8 cellular contexts compared by ENCODE assay signal in the genomic region with DNA sequence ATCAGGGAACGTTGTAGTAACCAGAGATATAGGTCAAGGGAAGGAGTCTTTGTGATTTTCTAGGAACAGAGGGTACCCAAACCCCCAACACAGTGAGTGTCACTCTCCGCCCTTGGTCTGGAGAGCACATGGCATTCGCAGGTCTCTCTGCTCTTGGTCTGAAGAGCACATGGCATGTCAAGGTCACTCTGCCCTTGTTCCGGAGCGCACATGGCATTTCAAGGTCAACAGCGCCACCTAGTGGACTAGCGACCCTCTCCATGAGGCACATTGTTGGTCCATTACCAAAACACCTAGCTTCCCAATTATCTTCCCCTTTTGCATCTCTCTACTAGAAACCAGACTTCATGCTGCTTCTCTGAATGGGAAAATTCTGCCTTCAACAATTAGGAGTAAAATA.
DNase-seq lines count a peak whose midpoint lies in the region; ATAC-seq, FAIRE-seq and TF ChIP-seq lines count a peak whose summit lies in the region.

No MANE protein-coding gene starts in this region.

- H3K9ac ChIP-seq in MM.1S (ENCODE audit: low read length) (no peak overlapping the region), astrocyte (ENCODE audit: low read length) (no peak overlapping the region)

- no peaks in the 10 kb centered on the region for H3K36me3 ChIP-seq in MM.1S (replicated peaks; ENCODE audit: insufficient read depth, low read length)
- no peaks in the 10 kb centered on the region for H3K36me3 ChIP-seq in astrocyte (ENCODE audit: insufficient read depth, low read length)
- no peaks in the 10 kb centered on the region for H3K36me3 ChIP-seq in transverse colon

- H3K4me2 ChIP-seq in MM.1S (ENCODE audit: low read depth, low read length) (no peak overlapping the region), astrocyte (ENCODE audit: low read length) (no peak overlapping the region)

- no peaks in the 10 kb centered on the region for H3K36me3 Mint-ChIP-seq in activated CD8-positive, alpha-beta memory T cell treated with anti-CD3 and anti-CD28 coated beads, Interleukin-2, amount 10 ng/mL, durations not matched to agents 7 days and 5 days
- H3K36me3 Mint-ChIP-seq in astrocyte (ENCODE audit: low read depth, unreplicated experiment) (peaks cover 2% of the 10 kb centered on the region), progenitor cell of endocrine pancreas (ENCODE audit: insufficient read depth) (peaks cover 4% of the 10 kb centered on the region)
- H3K36me3 Mint-ChIP-seq in CD4-positive, alpha-beta T cell (ENCODE audit: low read depth), result no peaks in the 10 kb centered on the region

- no peak for TF ChIP-seq POLR2A in transverse colon (IDR thresholded peaks at IDR 0.05)

- peaks cover 10% of the 10 kb centered on the region for H3K9me3 Mint-ChIP-seq in activated CD8-positive, alpha-beta memory T cell treated with anti-CD3 and anti-CD28 coated beads, Interleukin-2, amount 10 ng/mL, durations not matched to agents 7 days and 5 days (ENCODE audit: low read depth)
- H3K9me3 Mint-ChIP-seq in astrocyte (ENCODE audit: unreplicated experiment) (peaks cover 15% of the 10 kb centered on the region), progenitor cell of endocrine pancreas (ENCODE audit: low read depth) (peaks cover 22% of the 10 kb centered on the region)
- H3K9me3 Mint-ChIP-seq in CD4-positive, alpha-beta T cell, result peaks cover 11% of the 10 kb centered on the region

- TF ChIP-seq CTCF in MM.1S (IDR thresholded peaks at IDR 0.05; ENCODE audit: low read length) (peak; percentile 62), astrocyte (IDR thresholded peaks at IDR 0.05; ENCODE audit: insufficient read depth, low read depth, low read length) (peak; percentile 50), progenitor cell of endocrine pancreas (IDR thresholded peaks at IDR 0.05; ENCODE audit: unreplicated experiment) (peak; percentile 56), transverse colon (IDR thresholded peaks at IDR 0.05) (peak in 2 of 5 experiments; percentile 7 to 11)
- no peak for TF ChIP-seq CTCF in CD4-positive, alpha-beta T cell (IDR thresholded peaks at IDR 0.05)

- H3K9me2 ChIP-seq in MM.1S (replicated peaks; ENCODE audit: insufficient read depth, low read length), result no peaks in the 10 kb centered on the region

- no peak overlapping the region for H3K4me3 Mint-ChIP-seq in activated CD8-positive, alpha-beta memory T cell treated with anti-CD3 and anti-CD28 coated beads, Interleukin-2, amount 10 ng/mL, durations not matched to agents 7 days and 5 days
- H3K4me3 Mint-ChIP-seq in astrocyte (ENCODE audit: unreplicated experiment), result no peak overlapping the region
- no peak overlapping the region for H3K4me3 Mint-ChIP-seq in progenitor cell of endocrine pancreas (ENCODE audit: low read depth)
- H3K4me3 Mint-ChIP-seq in CD4-positive, alpha-beta T cell, result no peak overlapping the region

- no peak for ATAC-seq in activated CD8-positive, alpha-beta memory T cell treated with anti-CD3 and anti-CD28 coated beads, Interleukin-2, amount 10 ng/mL, durations not matched to agents 7 days and 5 days
- ATAC-seq in CD4-positive, alpha-beta T cell (ENCODE audit: poor library complexity), result no peak
- no peak for ATAC-seq in HG03280 (IDR thresholded peaks at IDR 0.05; ENCODE audit: unreplicated experiment)

- peak; percentile 76 for DNase-seq in activated CD8-positive, alpha-beta memory T cell treated with anti-CD3 and anti-CD28 coated beads, Interleukin-2, amount 50 U/mL, for 48 hours
- no peak for DNase-seq in activated CD8-positive, alpha-beta memory T cell treated with anti-CD3 and anti-CD28 coated beads, Interleukin-2, amount 10 ng/mL, durations not matched to agents 7 days and 5 days
- peak; percentile 56 for DNase-seq in MM.1S
- DNase-seq in astrocyte (ENCODE audit: low read depth), result peak; percentile 9
- DNase-seq in progenitor cell of endocrine pancreas (ENCODE audit: low spot score, unreplicated experiment), result no peak
- no peak for DNase-seq in transverse colon
- DNase-seq in CD4-positive, alpha-beta T cell, result no peak

- no peaks in the 10 kb centered on the region for H3K27me3 ChIP-seq in MM.1S (replicated peaks; ENCODE audit: insufficient read depth, low read length)
- no peaks in the 10 kb centered on the region for H3K27me3 ChIP-seq in astrocyte (ENCODE audit: insufficient read depth, low read length)
- no peaks in the 10 kb centered on the region for H3K27me3 ChIP-seq in transverse colon
- H3K27me3 ChIP-seq in CD4-positive, alpha-beta T cell (ENCODE audit: control insufficient read depth, insufficient read depth, low read length), result no peaks in the 10 kb centered on the region

- H3K4me1 ChIP-seq in MM.1S (ENCODE audit: low read length) (peaks cover 3% of the 10 kb centered on the region; the same call in 1 of the 2 replicates), astrocyte (ENCODE audit: insufficient read depth, low read length) (no peaks in the 10 kb centered on the region), transverse colon (no peaks in the 10 kb centered on the region)

- H3K9me3 ChIP-seq in MM.1S (replicated peaks; ENCODE audit: insufficient read depth, low read length) (no peaks in the 10 kb centered on the region), astrocyte (ENCODE audit: insufficient read depth, low read depth, low read length) (no peaks in the 10 kb centered on the region), transverse colon (peaks cover 0 to 3% of the 10 kb centered on the region in 2 donors)
- no peaks in the 10 kb centered on the region for H3K9me3 ChIP-seq in CD4-positive, alpha-beta T cell (ENCODE audit: control insufficient read depth, low read length)

- POLR2A ChIA-PET in CD4-positive, alpha-beta T cell (lab: Charles Lee), result no interaction called here

- intact Hi-C loops in transverse colon (cut with DNase I; ENCODE audit: low total_unique reads), result no loop called here
- intact Hi-C loops in CD4-positive, alpha-beta T cell (cut with DNase I, micrococcal nuclease), result no loop called here

- H2AFZ ChIP-seq in MM.1S (ENCODE audit: low read length) (peak overlapping the region; percentile 42; the same call in 1 of the 2 replicates), astrocyte (ENCODE audit: low read depth, low read length) (no peak overlapping the region)

- in situ Hi-C loops in transverse colon (cut with MboI; ENCODE audit: low pct_ligation_motif_present in 1 of 4, low pct_unique_long_range_greater_than_20kb in 1 of 4, low sequenced_read_pairs in 3 of 4), result no loop called here

- H3K27me3 Mint-ChIP-seq in activated CD8-positive, alpha-beta memory T cell treated with anti-CD3 and anti-CD28 coated beads, Interleukin-2, amount 10 ng/mL, durations not matched to agents 7 days and 5 days, result no peaks in the 10 kb centered on the region
- H3K27me3 Mint-ChIP-seq in astrocyte (ENCODE audit: low read depth, unreplicated experiment) (no peaks in the 10 kb centered on the region), progenitor cell of endocrine pancreas (no peaks in the 10 kb centered on the region)
- H3K27me3 Mint-ChIP-seq in CD4-positive, alpha-beta T cell, result no peaks in the 10 kb centered on the region

- CTCF ChIA-PET in activated CD8-positive, alpha-beta memory T cell treated with anti-CD3 and anti-CD28 coated beads, Interleukin-2, amount 10 ng/mL, durations not matched to agents 7 days and 5 days (lab: Charles Lee), result no interaction called here
- CTCF ChIA-PET in CD4-positive, alpha-beta T cell (lab: Charles Lee), result no interaction called here

- H3K4me3 ChIP-seq in MM.1S (ENCODE audit: low read length) (no peak overlapping the region), astrocyte (ENCODE audit: insufficient read depth, low read depth, low read length) (no peak overlapping the region), transverse colon (no peak overlapping the region)

- TF ChIP-seq EP300 in transverse colon (IDR thresholded peaks at IDR 0.05; ENCODE audit: low read depth), result no peak

- H3K79me2 ChIP-seq in MM.1S (ENCODE audit: low read length), result no peaks in the 10 kb centered on the region
- no peaks in the 10 kb centered on the region for H3K79me2 ChIP-seq in astrocyte (ENCODE audit: insufficient read depth, low read length)

- FAIRE-seq in astrocyte (lab: Jason Lieb, UNC), result no peak

- WGBS in transverse colon (ENCODE audit: low coverage in 1 of 2), 2 donors, result 39% methylated on average over 7 of the region's 7 CpGs; no CpG with 5 or more reads in 1 of the 2 donors

- H3K4me1 Mint-ChIP-seq in activated CD8-positive, alpha-beta memory T cell treated with anti-CD3 and anti-CD28 coated beads, Interleukin-2, amount 10 ng/mL, durations not matched to agents 7 days and 5 days, result no peaks in the 10 kb centered on the region
- H3K4me1 Mint-ChIP-seq in astrocyte (ENCODE audit: low read depth, unreplicated experiment) (no peaks in the 10 kb centered on the region), progenitor cell of endocrine pancreas (ENCODE audit: low read depth) (no peaks in the 10 kb centered on the region)
- no peaks in the 10 kb centered on the region for H3K4me1 Mint-ChIP-seq in CD4-positive, alpha-beta T cell (ENCODE audit: low read depth)

- no peaks in the 10 kb centered on the region for H3F3A ChIP-seq in MM.1S (ENCODE audit: insufficient read depth, low read length)

- H3K27ac Mint-ChIP-seq in activated CD8-positive, alpha-beta memory T cell treated with anti-CD3 and anti-CD28 coated beads, Interleukin-2, amount 10 ng/mL, durations not matched to agents 7 days and 5 days, result no peak overlapping the region
- H3K27ac Mint-ChIP-seq in astrocyte (ENCODE audit: unreplicated experiment) (no peak overlapping the region), progenitor cell of endocrine pancreas (no peak overlapping the region)
- H3K27ac Mint-ChIP-seq in CD4-positive, alpha-beta T cell, result no peak overlapping the region

- H3K27ac ChIP-seq in MM.1S (ENCODE audit: low read length), result no peak overlapping the region
- no peak overlapping the region for H3K27ac ChIP-seq in astrocyte (ENCODE audit: low read depth, low read length)
- H3K27ac ChIP-seq in transverse colon, result no peak overlapping the region
- H3K27ac ChIP-seq in CD4-positive, alpha-beta T cell (ENCODE audit: low read depth, low read length), result no peak overlapping the region

- H4K20me1 ChIP-seq in MM.1S (ENCODE audit: insufficient read depth, low read length) (no peaks in the 10 kb centered on the region), astrocyte (ENCODE audit: insufficient read depth, low read length) (no peaks in the 10 kb centered on the region)

Comparison
In these comparisons a context has a peak if more than half of its experiments do, and no peak if none do; other contexts are left out.
1. DNase-seq: peak in activated CD8-positive, alpha-beta memory T cell treated with anti-CD3 and anti-CD28 coated beads, Interleukin-2, amount 50 U/mL, for 48 hours (single experiment), MM.1S (single experiment) and astrocyte (single experiment); none in activated CD8-positive, alpha-beta memory T cell treated with anti-CD3 and anti-CD28 coated beads, Interleukin-2, amount 10 ng/mL, durations not matched to agents 7 days and 5 days (single experiment), progenitor cell of endocrine pancreas (single experiment), transverse colon (single experiment) and CD4-positive, alpha-beta T cell (0 of 10).